Comparison of ENCODE assay signal across 10 cellular contexts in genomic region chrX:131262738-131263679, GRCh38. TPM values are rescaled to one million over a fixed set of nuclear protein-coding genes. Genes with fewer than 3 reads are reported as not detected.
DNase-seq lines count a peak whose midpoint lies in the region; ATAC-seq and TF ChIP-seq lines count a peak whose summit lies in the region.
"Had no signal": no experiment of that assay in that cellular context is flagged by ENCODE, and none has a peak within 500 bp of the region (broad histone marks: within the 10 kb centered on the region; RNA-seq: fewer than 3 reads in every experiment).

No MANE protein-coding gene starts in this region.

- ATAC-seq in HG02852 (IDR thresholded peaks at IDR 0.05; ENCODE audit: unreplicated experiment) (no peak), HG02970 (IDR thresholded peaks at IDR 0.05; ENCODE audit: low FRiP score, unreplicated experiment) (no peak)

- no peaks in the 10 kb centered on the region for H3K36me3 Mint-ChIP-seq in activated naive CD4-positive, alpha-beta T cell treated with anti-CD3 and anti-CD28 coated beads, Interleukin-2, amount 10 ng/mL, durations not matched to agents 7 days and 5 days
- no peaks in the 10 kb centered on the region for H3K36me3 Mint-ChIP-seq in progenitor cell of endocrine pancreas (ENCODE audit: insufficient read depth)
- H3K36me3 Mint-ChIP-seq: brain had no signal

- H3K27ac Mint-ChIP-seq in activated naive CD4-positive, alpha-beta T cell treated with anti-CD3 and anti-CD28 coated beads, Interleukin-2, amount 10 ng/mL, durations not matched to agents 7 days and 5 days: no peak overlapping the region
- H3K27ac Mint-ChIP-seq in progenitor cell of endocrine pancreas: no peak overlapping the region
- H3K27ac Mint-ChIP-seq: brain had no signal

- H3K9me3 Mint-ChIP-seq in activated naive CD4-positive, alpha-beta T cell treated with anti-CD3 and anti-CD28 coated beads, Interleukin-2, amount 10 ng/mL, durations not matched to agents 7 days and 5 days: no peaks in the 10 kb centered on the region
- H3K9me3 Mint-ChIP-seq in progenitor cell of endocrine pancreas (ENCODE audit: low read depth): no peaks in the 10 kb centered on the region
- H3K9me3 Mint-ChIP-seq: brain had no signal

- CTCF ChIA-PET in activated naive CD4-positive, alpha-beta T cell treated with anti-CD3 and anti-CD28 coated beads, Interleukin-2, amount 10 ng/mL, durations not matched to agents 7 days and 5 days (lab: Charles Lee): no interaction called here

- no peak overlapping the region for H3K4me3 Mint-ChIP-seq in activated naive CD4-positive, alpha-beta T cell treated with anti-CD3 and anti-CD28 coated beads, Interleukin-2, amount 10 ng/mL, durations not matched to agents 7 days and 5 days
- H3K4me3 Mint-ChIP-seq in progenitor cell of endocrine pancreas (ENCODE audit: low read depth): no peak overlapping the region
- H3K4me3 Mint-ChIP-seq: brain had no signal

- H3K27me3 Mint-ChIP-seq in activated naive CD4-positive, alpha-beta T cell treated with anti-CD3 and anti-CD28 coated beads, Interleukin-2, amount 10 ng/mL, durations not matched to agents 7 days and 5 days: no peaks in the 10 kb centered on the region
- no peaks in the 10 kb centered on the region for H3K27me3 Mint-ChIP-seq in progenitor cell of endocrine pancreas

- H3K4me1 Mint-ChIP-seq in activated naive CD4-positive, alpha-beta T cell treated with anti-CD3 and anti-CD28 coated beads, Interleukin-2, amount 10 ng/mL, durations not matched to agents 7 days and 5 days: peaks cover 4% of the 10 kb centered on the region
- H3K4me1 Mint-ChIP-seq in progenitor cell of endocrine pancreas (ENCODE audit: low read depth): peaks cover 5% of the 10 kb centered on the region

- no peak overlapping the region for H3K4me3 ChIP-seq in LNCaP clone FGC (ENCODE audit: low read depth, low read length)
- H3K4me3 ChIP-seq: lower lobe of right lung had no signal

- TF ChIP-seq CTCF in LNCaP clone FGC (IDR thresholded peaks at IDR 0.05; ENCODE audit: control insufficient read depth, extremely low read depth, insufficient read depth) (peak; percentile 58), progenitor cell of endocrine pancreas (IDR thresholded peaks at IDR 0.05; ENCODE audit: unreplicated experiment) (peak; percentile 33)

- DNase-seq in NCI-H1694 (lab: John Stamatoyannopoulos, UW) (peak; percentile 8), NCI-H1694 treated with DMSO at 0.1 percent for 48 hours (lab: John Stamatoyannopoulos, UW) (no peak), LNCaP clone FGC (ENCODE audit: low read depth) (peak; percentile 13), progenitor cell of endocrine pancreas (ENCODE audit: low spot score, unreplicated experiment) (no peak), NCI-H510A (lab: John Stamatoyannopoulos, UW) (no peak)
- peak; percentile 30 for DNase-seq in activated naive CD4-positive, alpha-beta T cell treated with anti-CD3 and anti-CD28 coated beads, Interleukin-2, amount 10 ng/mL, durations not matched to agents 7 days and 5 days
- DNase-seq: lower lobe of right lung had no signal

RNA-seq across cellular contexts. Expression of gene IGSF1, which starts 26.1 kb away (rescaled TPM):
- total RNA-seq in progenitor cell of endocrine pancreas: 13.8 and 14.6 TPM in 2 replicates

Comparison
In these comparisons a context has a peak if more than half of its experiments do, and no peak if none do; other contexts are left out.
1. DNase-seq: peak in NCI-H1694 (single experiment), LNCaP clone FGC (single experiment) and activated naive CD4-positive, alpha-beta T cell treated with anti-CD3 and anti-CD28 coated beads, Interleukin-2, amount 10 ng/mL, durations not matched to agents 7 days and 5 days (single experiment); none in NCI-H1694 treated with DMSO at 0.1 percent for 48 hours (single experiment), progenitor cell of endocrine pancreas (single experiment) and NCI-H510A (single experiment).